ENCODE assay signal across 1 cellular context in the genomic region with DNA sequence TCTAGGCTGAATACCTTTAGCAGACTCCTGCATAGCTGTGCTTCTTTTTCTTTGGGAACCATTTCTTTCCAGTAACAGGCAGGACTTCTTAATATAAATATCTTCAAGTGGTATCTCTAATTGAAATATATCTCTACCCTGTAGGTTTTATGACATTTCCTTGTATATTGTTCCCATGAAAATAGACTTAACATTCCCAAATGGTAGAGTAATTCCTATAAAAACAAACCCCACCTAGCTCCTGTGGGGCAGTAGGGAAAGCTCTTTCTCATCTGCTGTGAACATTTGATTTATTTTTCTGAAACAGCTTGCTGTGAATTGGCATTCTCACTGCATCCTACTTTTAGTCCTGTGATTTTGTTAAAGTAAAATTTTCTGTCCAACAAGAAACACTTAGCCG.
A peak's percentile ranks its signal among the peaks of the same experiment; 100 is the strongest.
TF ChIP-seq lines count a peak whose summit lies in the region.

No MANE protein-coding gene starts in this region.

TF ChIP-seq in HEK293, 187 proteins besides CTCF, POLR2A, EP300 and RAD21:
- no peak for TF ChIP-seq ZNF324 (tag by site-specific recombination; IDR thresholded peaks at IDR 0.05)
- peak; percentile 59 for TF ChIP-seq ZIC2 (tag by site-specific recombination; IDR thresholded peaks at IDR 0.05)
- no peak for TF ChIP-seq SALL2 (tag by site-specific recombination; IDR thresholded peaks at IDR 0.05; ENCODE audit: borderline replicate concordance)
- TF ChIP-seq, protein P1, sequence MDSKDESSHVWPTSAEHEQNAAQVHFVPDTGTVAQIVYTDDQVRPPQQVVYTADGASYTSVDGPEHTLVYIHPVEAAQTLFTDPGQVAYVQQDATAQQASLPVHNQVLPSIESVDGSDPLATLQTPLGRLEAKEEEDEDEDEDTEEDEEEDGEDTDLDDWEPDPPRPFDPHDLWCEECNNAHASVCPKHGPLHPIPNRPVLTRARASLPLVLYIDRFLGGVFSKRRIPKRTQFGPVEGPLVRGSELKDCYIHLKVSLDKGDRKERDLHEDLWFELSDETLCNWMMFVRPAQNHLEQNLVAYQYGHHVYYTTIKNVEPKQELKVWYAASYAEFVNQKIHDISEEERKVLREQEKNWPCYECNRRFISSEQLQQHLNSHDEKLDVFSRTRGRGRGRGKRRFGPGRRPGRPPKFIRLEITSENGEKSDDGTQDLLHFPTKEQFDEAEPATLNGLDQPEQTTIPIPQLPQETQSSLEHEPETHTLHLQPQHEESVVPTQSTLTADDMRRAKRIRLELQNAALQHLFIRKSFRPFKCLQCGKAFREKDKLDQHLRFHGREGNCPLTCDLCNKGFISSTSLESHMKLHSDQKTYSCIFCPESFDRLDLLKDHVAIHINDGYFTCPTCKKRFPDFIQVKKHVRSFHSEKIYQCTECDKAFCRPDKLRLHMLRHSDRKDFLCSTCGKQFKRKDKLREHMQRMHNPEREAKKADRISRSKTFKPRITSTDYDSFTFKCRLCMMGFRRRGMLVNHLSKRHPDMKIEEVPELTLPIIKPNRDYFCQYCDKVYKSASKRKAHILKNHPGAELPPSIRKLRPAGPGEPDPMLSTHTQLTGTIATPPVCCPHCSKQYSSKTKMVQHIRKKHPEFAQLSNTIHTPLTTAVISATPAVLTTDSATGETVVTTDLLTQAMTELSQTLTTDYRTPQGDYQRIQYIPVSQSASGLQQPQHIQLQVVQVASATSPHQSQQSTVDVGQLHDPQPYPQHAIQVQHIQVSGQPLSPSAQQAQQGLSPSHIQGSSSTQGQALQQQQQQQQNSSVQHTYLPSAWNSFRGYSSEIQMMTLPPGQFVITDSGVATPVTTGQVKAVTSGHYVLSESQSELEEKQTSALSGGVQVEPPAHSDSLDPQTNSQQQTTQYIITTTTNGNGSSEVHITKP (tag by site-specific recombination; IDR thresholded peaks at IDR 0.05), result no peak
- TF ChIP-seq FEZF1 (tag by site-specific recombination; IDR thresholded peaks at IDR 0.05), result peak; percentile 67
- TF ChIP-seq ZEB2 (tag by site-specific recombination; IDR thresholded peaks at IDR 0.05), result no peak
- TF ChIP-seq ZNF211 (tag by site-specific recombination; IDR thresholded peaks at IDR 0.05; ENCODE audit: low read depth), result no peak
- TF ChIP-seq OSR2 (tag by site-specific recombination; IDR thresholded peaks at IDR 0.05), result peak; percentile 20; the same call in 1 of the 2 replicates
- no peak for TF ChIP-seq ZNF433 (tag by site-specific recombination; IDR thresholded peaks at IDR 0.05; ENCODE audit: low read depth)
- TF ChIP-seq ZNF561 (tag by site-specific recombination; IDR thresholded peaks at IDR 0.05; ENCODE audit: borderline replicate concordance), result 0 out of 2 replicates have a peak, but pooled peaks have one; percentile 30
- TF ChIP-seq ZNF132 (tag by site-specific recombination; IDR thresholded peaks at IDR 0.05; ENCODE audit: borderline replicate concordance), result no peak
- no peak for TF ChIP-seq SCRT2 (tag by site-specific recombination; IDR thresholded peaks at IDR 0.05)
- TF ChIP-seq, protein P2, sequence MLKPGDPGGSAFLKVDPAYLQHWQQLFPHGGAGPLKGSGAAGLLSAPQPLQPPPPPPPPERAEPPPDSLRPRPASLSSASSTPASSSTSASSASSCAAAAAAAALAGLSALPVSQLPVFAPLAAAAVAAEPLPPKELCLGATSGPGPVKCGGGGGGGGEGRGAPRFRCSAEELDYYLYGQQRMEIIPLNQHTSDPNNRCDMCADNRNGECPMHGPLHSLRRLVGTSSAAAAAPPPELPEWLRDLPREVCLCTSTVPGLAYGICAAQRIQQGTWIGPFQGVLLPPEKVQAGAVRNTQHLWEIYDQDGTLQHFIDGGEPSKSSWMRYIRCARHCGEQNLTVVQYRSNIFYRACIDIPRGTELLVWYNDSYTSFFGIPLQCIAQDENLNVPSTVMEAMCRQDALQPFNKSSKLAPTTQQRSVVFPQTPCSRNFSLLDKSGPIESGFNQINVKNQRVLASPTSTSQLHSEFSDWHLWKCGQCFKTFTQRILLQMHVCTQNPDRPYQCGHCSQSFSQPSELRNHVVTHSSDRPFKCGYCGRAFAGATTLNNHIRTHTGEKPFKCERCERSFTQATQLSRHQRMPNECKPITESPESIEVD (tag by site-specific recombination; IDR thresholded peaks at IDR 0.05), result peak; percentile 78
- no peak for TF ChIP-seq ZNF302 (tag by site-specific recombination; IDR thresholded peaks at IDR 0.05; ENCODE audit: low read depth)
- TF ChIP-seq ZNF843 (tag by site-specific recombination; IDR thresholded peaks at IDR 0.05), result 0 out of 2 replicates have a peak, but pooled peaks have one; percentile 43
- TF ChIP-seq GLIS1 (tag by site-specific recombination; IDR thresholded peaks at IDR 0.05), result peak; percentile 43; the same call in 1 of the 2 replicates
- no peak for TF ChIP-seq ZNF350 (tag by site-specific recombination; IDR thresholded peaks at IDR 0.05)
- no peak for TF ChIP-seq ZNF404 (tag by site-specific recombination; IDR thresholded peaks at IDR 0.05)
- TF ChIP-seq ZXDB (tag by site-specific recombination; IDR thresholded peaks at IDR 0.05), result peak; percentile 32; the same call in 1 of the 2 replicates
